ENCODE assay signal across 15 cellular contexts in genomic region chr5:62719061-62719730, GRCh38.
"Had no signal": no experiment of that assay in that cellular context is flagged by ENCODE, and none has a peak within 500 bp of the region (broad histone marks: within the 10 kb centered on the region; RNA-seq: fewer than 3 reads in every experiment).

No MANE protein-coding gene starts in this region.

- H3K9me3 ChIP-seq: esophagus squamous epithelium, prostate gland, right lobe of liver, stomach, vagina had no signal

- FAIRE-seq: TTC549 had no signal

- H2AFZ ChIP-seq: hepatocyte had no signal

- H3K4me3 Mint-ChIP-seq: activated naive CD8-positive, alpha-beta T cell treated with anti-CD3 and anti-CD28 coated beads for 36 hours; mesothelial cell of epicardium; stimulated activated effector memory CD8-positive, alpha-beta T cell treated with anti-CD3 and anti-CD28 coated beads, Interleukin-12 subunit alpha, Interleukin-12 subunit beta, amount 100 ng/mL, for 72 hours had no signal

- H3K27ac ChIP-seq: cardiac muscle cell, esophagus squamous epithelium, hepatocyte, prostate gland, right lobe of liver, stomach, vagina had no signal

- H3K4me3 ChIP-seq: cardiac muscle cell, esophagus squamous epithelium, hepatocyte, lung, prostate gland, right lobe of liver, stomach, vagina had no signal

- H3K4me1 ChIP-seq: prostate gland, right lobe of liver, stomach, vagina had no signal

- H3K9me3 Mint-ChIP-seq: activated naive CD8-positive, alpha-beta T cell treated with anti-CD3 and anti-CD28 coated beads for 36 hours; mesothelial cell of epicardium; stimulated activated effector memory CD8-positive, alpha-beta T cell treated with anti-CD3 and anti-CD28 coated beads, Interleukin-12 subunit alpha, Interleukin-12 subunit beta, amount 100 ng/mL, for 72 hours had no signal

- H3K36me3 Mint-ChIP-seq: activated naive CD8-positive, alpha-beta T cell treated with anti-CD3 and anti-CD28 coated beads for 36 hours; mesothelial cell of epicardium; stimulated activated effector memory CD8-positive, alpha-beta T cell treated with anti-CD3 and anti-CD28 coated beads, Interleukin-12 subunit alpha, Interleukin-12 subunit beta, amount 100 ng/mL, for 72 hours had no signal

- H3K36me3 ChIP-seq: cardiac muscle cell, esophagus squamous epithelium, prostate gland, right lobe of liver, stomach, vagina had no signal

- H3K79me2 ChIP-seq: hepatocyte had no signal

- H3K27me3 ChIP-seq: cardiac muscle cell, esophagus squamous epithelium, hepatocyte, right lobe of liver, stomach, vagina had no signal

- H3K27ac Mint-ChIP-seq: activated naive CD8-positive, alpha-beta T cell treated with anti-CD3 and anti-CD28 coated beads for 36 hours; mesothelial cell of epicardium; stimulated activated effector memory CD8-positive, alpha-beta T cell treated with anti-CD3 and anti-CD28 coated beads, Interleukin-12 subunit alpha, Interleukin-12 subunit beta, amount 100 ng/mL, for 72 hours had no signal

- DNase-seq: amygdala; effector memory CD4-positive, alpha-beta T cell; esophagus squamous epithelium; stimulated activated CD4-positive, alpha-beta T cell treated with anti-CD3 and anti-CD28 coated beads, Interleukin-4, amount 100 ng/mL, for 24 hours had no signal

- H3K4me2 ChIP-seq: hepatocyte had no signal

- H3K4me1 Mint-ChIP-seq: activated naive CD8-positive, alpha-beta T cell treated with anti-CD3 and anti-CD28 coated beads for 36 hours; stimulated activated effector memory CD8-positive, alpha-beta T cell treated with anti-CD3 and anti-CD28 coated beads, Interleukin-12 subunit alpha, Interleukin-12 subunit beta, amount 100 ng/mL, for 72 hours had no signal
